In genomic region chr2:230643576-230644291, GRCh38 we compare ENCODE assay signal across 8 cellular contexts.
DNase-seq lines count a peak whose midpoint lies in the region; ATAC-seq, FAIRE-seq and TF ChIP-seq lines count a peak whose summit lies in the region.

No MANE protein-coding gene starts in this region.

- H3K36me3 Mint-ChIP-seq in Caco-2 (ENCODE audit: insufficient read depth, unreplicated experiment), result no peaks in the 10 kb centered on the region

- H3K36me3 ChIP-seq in small intestine (ENCODE audit: control insufficient read depth in 2 of 2, insufficient read depth in 2 of 2, low read length in 2 of 2) (no peaks in the 10 kb centered on the region), uterus (no peaks in the 10 kb centered on the region), Caco-2 (ENCODE audit: control insufficient read depth, insufficient read depth, low read length) (no peaks in the 10 kb centered on the region)

- H3K4me3 ChIP-seq in small intestine (ENCODE audit: low read depth in 1 of 2, low read length in 2 of 2), result no peak overlapping the region
- no peak overlapping the region for H3K4me3 ChIP-seq in uterus
- H3K4me3 ChIP-seq in Caco-2 (ENCODE audit: low read depth, low read length), result no peak overlapping the region

- H3K27ac ChIP-seq in small intestine (ENCODE audit: low read depth in 1 of 2, low read length in 1 of 2) (peak overlapping the region in 1 of 2 donors; percentile 68), uterus (no peak overlapping the region), RWPE1 (no peak overlapping the region)

- H3K4me3 Mint-ChIP-seq in Caco-2 (ENCODE audit: unreplicated experiment), result no peak overlapping the region

- H3K9me3 Mint-ChIP-seq in Caco-2 (ENCODE audit: unreplicated experiment), result no peaks in the 10 kb centered on the region

- 47 to 64% (median 54%) methylated on average over 9 of the region's 9 CpGs for WGBS in small intestine, 3 donors

- POLR2A ChIA-PET in RWPE1 (lab: Yijun Ruan, JAX; ENCODE audit: low non-redundant PET) (no interaction called here), Caco-2 (lab: Charles Lee) (no interaction called here)

- peak; percentile 58; the same call in 1 of the 2 replicates for TF ChIP-seq POLR2A in GM12892 (IDR thresholded peaks at IDR 0.05; ENCODE audit: low read depth, low read length)
- TF ChIP-seq POLR2A in uterus (IDR thresholded peaks at IDR 0.05), result no peak

- H3K9me3 ChIP-seq in small intestine (ENCODE audit: control insufficient read depth, low read depth) (no peaks in the 10 kb centered on the region), uterus (no peaks in the 10 kb centered on the region), Caco-2 (no peaks in the 10 kb centered on the region)

- DNase-seq in GM12892 (ENCODE audit: insufficient read length) (no peak), OCI-M1 (lab: John Stamatoyannopoulos, UW) (peak; percentile 70), dermis blood vessel endothelial cell (peak; percentile 26), small intestine (peak; percentile 33), uterus (no peak), RWPE1 (ENCODE audit: low spot score) (no peak), Caco-2 (no peak)

- no peaks in the 10 kb centered on the region for H3K4me1 Mint-ChIP-seq in Caco-2 (ENCODE audit: low read depth, unreplicated experiment)

- no TSS peak for BruUV-seq in Caco-2 (replicated peaks; lab: Mats Ljungman, UMichigan)

- FAIRE-seq in GM12892 (lab: Jason Lieb, UNC), result peak; percentile 94
- no peak for FAIRE-seq in small intestine (lab: Jason Lieb, UNC)

- peaks cover 0 to 4% of the 10 kb centered on the region in 2 donors for H3K4me1 ChIP-seq in small intestine (ENCODE audit: control insufficient read depth in 2 of 2, insufficient read depth in 1 of 2, low read depth in 1 of 2, low read length in 1 of 2)
- no peaks in the 10 kb centered on the region for H3K4me1 ChIP-seq in uterus
- no peaks in the 10 kb centered on the region for H3K4me1 ChIP-seq in Caco-2

- CTCF ChIA-PET in RWPE1 (lab: Yijun Ruan, JAX), result no interaction called here
- CTCF ChIA-PET in Caco-2 (lab: Charles Lee), result no interaction called here

- H3K27me3 Mint-ChIP-seq in Caco-2 (ENCODE audit: insufficient read depth, unreplicated experiment), result no peaks in the 10 kb centered on the region

- peak; percentile 84 for ATAC-seq in HG02759 (IDR thresholded peaks at IDR 0.05; ENCODE audit: unreplicated experiment)

- H3K27me3 ChIP-seq in small intestine (ENCODE audit: control insufficient read depth in 2 of 2, insufficient read depth in 2 of 2, low read length in 2 of 2) (no peaks in the 10 kb centered on the region), uterus (no peaks in the 10 kb centered on the region), Caco-2 (replicated peaks; ENCODE audit: control insufficient read depth, insufficient read depth, low read length) (no peaks in the 10 kb centered on the region)

- no peak overlapping the region for H3K27ac Mint-ChIP-seq in Caco-2 (ENCODE audit: unreplicated experiment)

- intact Hi-C loops in uterus (cut with DNase I; ENCODE audit: low total_unique reads), result no loop called here
- intact Hi-C loops in Caco-2 (cut with micrococcal nuclease; ENCODE audit: unreplicated experiment), result no loop called here

- no peak for TF ChIP-seq CTCF in uterus (IDR thresholded peaks at IDR 0.05)
- no peak for TF ChIP-seq CTCF in RWPE1 (conservative IDR thresholded peaks at IDR 0.05; ENCODE audit: low read depth)
- no peak for TF ChIP-seq CTCF in Caco-2 (IDR thresholded peaks at IDR 0.05; ENCODE audit: insufficient read depth in 1 of 2, low read depth in 1 of 2, low read length in 1 of 2, severe bottlenecking in 1 of 2, unreplicated experiment in 1 of 2)

Comparison
In these comparisons a context has a peak if more than half of its experiments do, and no peak if none do; other contexts are left out.
1. DNase-seq: peak in OCI-M1 (single experiment), dermis blood vessel endothelial cell (single experiment) and small intestine (single experiment); none in GM12892 (single experiment), uterus (0 of 2), RWPE1 (single experiment) and Caco-2 (0 of 2).